ENCODE assay signal across 10 cellular contexts in genomic region chr10:70162892-70163201, GRCh38.
DNase-seq lines count a peak whose midpoint lies in the region; ATAC-seq lines count a peak whose summit lies in the region.
"Had no signal": no experiment of that assay in that cellular context is flagged by ENCODE, and none has a peak within 500 bp of the region (broad histone marks: within the 10 kb centered on the region; RNA-seq: fewer than 3 reads in every experiment).

No MANE protein-coding gene starts in this region.

- peaks cover 58% of the 10 kb centered on the region for H3K36me3 Mint-ChIP-seq in activated naive CD4-positive, alpha-beta T cell treated with anti-CD3 and anti-CD28 coated beads, Interleukin-2, amount 10 ng/mL, durations not matched to agents 7 days and 5 days
- peaks cover 97% of the 10 kb centered on the region for H3K36me3 Mint-ChIP-seq in stimulated activated effector memory CD8-positive, alpha-beta T cell treated with anti-CD3 and anti-CD28 coated beads, Interleukin-12 subunit alpha, Interleukin-12 subunit beta, amount 100 ng/mL, for 72 hours

- H3K9me3 Mint-ChIP-seq in activated naive CD4-positive, alpha-beta T cell treated with anti-CD3 and anti-CD28 coated beads, Interleukin-2, amount 10 ng/mL, durations not matched to agents 7 days and 5 days: no peaks in the 10 kb centered on the region
- no peaks in the 10 kb centered on the region for H3K9me3 Mint-ChIP-seq in stimulated activated effector memory CD8-positive, alpha-beta T cell treated with anti-CD3 and anti-CD28 coated beads, Interleukin-12 subunit alpha, Interleukin-12 subunit beta, amount 100 ng/mL, for 72 hours

- H3K4me1 Mint-ChIP-seq in activated naive CD4-positive, alpha-beta T cell treated with anti-CD3 and anti-CD28 coated beads, Interleukin-2, amount 10 ng/mL, durations not matched to agents 7 days and 5 days: peaks cover 65% of the 10 kb centered on the region
- H3K4me1 Mint-ChIP-seq in stimulated activated effector memory CD8-positive, alpha-beta T cell treated with anti-CD3 and anti-CD28 coated beads, Interleukin-12 subunit alpha, Interleukin-12 subunit beta, amount 100 ng/mL, for 72 hours: peaks cover 55% of the 10 kb centered on the region

- DNase-seq in activated naive CD4-positive, alpha-beta T cell treated with anti-CD3 and anti-CD28 coated beads, Interleukin-2, amount 10 ng/mL, durations not matched to agents 7 days and 5 days: peak; percentile 81
- DNase-seq in stimulated activated effector memory CD8-positive, alpha-beta T cell treated with anti-CD3 and anti-CD28 coated beads, Interleukin-12 subunit alpha, Interleukin-12 subunit beta, amount 100 ng/mL, for 72 hours (ENCODE audit: low spot score in 2 of 2): peak in 1 of 2 donors; percentile 67
- DNase-seq in iPS-NIHi11 (ENCODE audit: low spot score) (no peak), NCI-H2171 (lab: John Stamatoyannopoulos, UW) (no peak), middle frontal gyrus (ENCODE audit: extremely low spot score, low spot score) (no peak), NCI-H2107 treated with DMSO at 0.1 percent for 48 hours (lab: John Stamatoyannopoulos, UW; ENCODE audit: unreplicated experiment) (no peak)
- DNase-seq: cerebellar nuclear complex, pancreas had no signal

- ATAC-seq in GM21367 (IDR thresholded peaks at IDR 0.05; ENCODE audit: unreplicated experiment): peak; percentile 64
- ATAC-seq in HG03565 (IDR thresholded peaks at IDR 0.05; ENCODE audit: unreplicated experiment): peak; percentile 53
- peak; percentile 95 for ATAC-seq in stimulated activated effector memory CD8-positive, alpha-beta T cell treated with anti-CD3 and anti-CD28 coated beads, Interleukin-12 subunit alpha, Interleukin-12 subunit beta, amount 100 ng/mL, for 72 hours

- CTCF ChIA-PET in activated naive CD4-positive, alpha-beta T cell treated with anti-CD3 and anti-CD28 coated beads, Interleukin-2, amount 10 ng/mL, durations not matched to agents 7 days and 5 days (lab: Charles Lee): interaction anchor here (0.8 to 1.9 kb wide), 4 partner anchors 16 to 57 kb away, joined by 3 to 9 read pairs (median 3); partner anchors contain the start of gene TYSND1

- H3K27ac Mint-ChIP-seq in activated naive CD4-positive, alpha-beta T cell treated with anti-CD3 and anti-CD28 coated beads, Interleukin-2, amount 10 ng/mL, durations not matched to agents 7 days and 5 days: peak overlapping the region; percentile 92
- H3K27ac Mint-ChIP-seq in stimulated activated effector memory CD8-positive, alpha-beta T cell treated with anti-CD3 and anti-CD28 coated beads, Interleukin-12 subunit alpha, Interleukin-12 subunit beta, amount 100 ng/mL, for 72 hours: peak overlapping the region; percentile 23

- peak overlapping the region; percentile 42 for H3K4me3 Mint-ChIP-seq in activated naive CD4-positive, alpha-beta T cell treated with anti-CD3 and anti-CD28 coated beads, Interleukin-2, amount 10 ng/mL, durations not matched to agents 7 days and 5 days
- H3K4me3 Mint-ChIP-seq in stimulated activated effector memory CD8-positive, alpha-beta T cell treated with anti-CD3 and anti-CD28 coated beads, Interleukin-12 subunit alpha, Interleukin-12 subunit beta, amount 100 ng/mL, for 72 hours: peak overlapping the region; percentile 47

- H3K27me3 Mint-ChIP-seq in activated naive CD4-positive, alpha-beta T cell treated with anti-CD3 and anti-CD28 coated beads, Interleukin-2, amount 10 ng/mL, durations not matched to agents 7 days and 5 days: no peaks in the 10 kb centered on the region
